Comparison of ENCODE assay signal across 21 cellular contexts in the genomic region with DNA sequence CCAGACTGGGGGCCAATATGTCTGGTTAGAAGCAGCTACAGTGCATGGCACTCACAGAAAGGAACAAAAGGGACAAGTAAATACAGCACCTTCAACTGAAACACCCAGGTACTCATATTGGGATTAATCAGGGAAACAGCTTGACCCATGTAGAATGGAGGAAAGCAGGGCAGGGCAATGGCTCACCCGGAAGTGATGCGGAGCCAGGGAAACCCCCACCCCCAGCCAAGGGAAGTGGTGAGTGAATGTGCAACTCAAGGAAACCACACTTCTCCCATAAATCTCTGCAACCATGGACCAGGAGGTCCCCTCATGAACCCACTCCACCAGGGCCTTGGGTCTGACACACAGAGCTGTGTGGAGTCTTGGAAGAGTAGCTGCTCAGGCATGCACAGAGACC.
DNase-seq lines count a peak whose midpoint lies in the region; ATAC-seq and TF ChIP-seq lines count a peak whose summit lies in the region.
"Had no signal": no experiment of that assay in that cellular context is flagged by ENCODE, and none has a peak within 500 bp of the region (broad histone marks: within the 10 kb centered on the region; RNA-seq: fewer than 3 reads in every experiment).

No MANE protein-coding gene starts in this region.

- H3K36me3 Mint-ChIP-seq in activated CD4-positive, alpha-beta T cell treated with anti-CD3 and anti-CD28 coated beads, Interleukin-2, amount 10 ng/mL, durations not matched to agents 24 days and 14 days (ENCODE audit: low read depth) = no peaks in the 10 kb centered on the region
- H3K36me3 Mint-ChIP-seq in activated CD8-positive, alpha-beta T cell treated with anti-CD3 and anti-CD28 coated beads, Interleukin-2, amount 10 ng/mL, durations not matched to agents 7 days and 5 days (ENCODE audit: low read depth) = peaks cover 4% of the 10 kb centered on the region

- CTCF ChIA-PET in activated CD8-positive, alpha-beta T cell treated with anti-CD3 and anti-CD28 coated beads, Interleukin-2, amount 10 ng/mL, durations not matched to agents 7 days and 5 days (lab: Charles Lee) = no interaction called here

- no peak overlapping the region for H3K4me3 Mint-ChIP-seq in activated CD4-positive, alpha-beta T cell treated with anti-CD3 and anti-CD28 coated beads, Interleukin-2, amount 10 ng/mL, durations not matched to agents 24 days and 14 days
- no peak overlapping the region for H3K4me3 Mint-ChIP-seq in activated CD8-positive, alpha-beta T cell treated with anti-CD3 and anti-CD28 coated beads, Interleukin-2, amount 10 ng/mL, durations not matched to agents 7 days and 5 days
- H3K4me3 Mint-ChIP-seq: dendritic cell treated with granulocyte-macrophage colony-stimulating factor and Interleukin-4, amounts not matched to agents 40 ng/mL and 50 ng/mL, for 4 days; IgD-negative memory B cell had no signal

- H3K9me3 Mint-ChIP-seq in activated CD4-positive, alpha-beta T cell treated with anti-CD3 and anti-CD28 coated beads, Interleukin-2, amount 10 ng/mL, durations not matched to agents 24 days and 14 days = peaks cover 20% of the 10 kb centered on the region
- peaks cover 11% of the 10 kb centered on the region for H3K9me3 Mint-ChIP-seq in activated CD8-positive, alpha-beta T cell treated with anti-CD3 and anti-CD28 coated beads, Interleukin-2, amount 10 ng/mL, durations not matched to agents 7 days and 5 days (ENCODE audit: insufficient read depth)

- peaks cover 19% of the 10 kb centered on the region for H3K27me3 Mint-ChIP-seq in activated CD4-positive, alpha-beta T cell treated with anti-CD3 and anti-CD28 coated beads, Interleukin-2, amount 10 ng/mL, durations not matched to agents 24 days and 14 days
- peaks cover 29% of the 10 kb centered on the region for H3K27me3 Mint-ChIP-seq in activated CD8-positive, alpha-beta T cell treated with anti-CD3 and anti-CD28 coated beads, Interleukin-2, amount 10 ng/mL, durations not matched to agents 7 days and 5 days (ENCODE audit: low read depth)

- ATAC-seq in activated CD8-positive, alpha-beta T cell treated with anti-CD3 and anti-CD28 coated beads, Interleukin-2, amount 10 ng/mL, durations not matched to agents 7 days and 5 days = no peak
- ATAC-seq in GM18505 (IDR thresholded peaks at IDR 0.05; ENCODE audit: unreplicated experiment) = no peak
- ATAC-seq in GM18909 (IDR thresholded peaks at IDR 0.05; ENCODE audit: poor library complexity, unreplicated experiment) = no peak
- ATAC-seq in HG02678 (IDR thresholded peaks at IDR 0.05; ENCODE audit: unreplicated experiment) = no peak
- ATAC-seq: Panc1 had no signal

- no peaks in the 10 kb centered on the region for H3K4me1 Mint-ChIP-seq in activated CD4-positive, alpha-beta T cell treated with anti-CD3 and anti-CD28 coated beads, Interleukin-2, amount 10 ng/mL, durations not matched to agents 24 days and 14 days
- H3K4me1 Mint-ChIP-seq in activated CD8-positive, alpha-beta T cell treated with anti-CD3 and anti-CD28 coated beads, Interleukin-2, amount 10 ng/mL, durations not matched to agents 7 days and 5 days (ENCODE audit: low read depth) = peaks cover 10% of the 10 kb centered on the region

- intact Hi-C loops in activated CD4-positive, alpha-beta T cell treated with anti-CD3 and anti-CD28 coated beads, Interleukin-2, amount 10 ng/mL, durations not matched to agents 24 days and 14 days (cut with micrococcal nuclease) = no loop called here

- DNase-seq in activated CD4-positive, alpha-beta T cell treated with anti-CD3 and anti-CD28 coated beads, Interleukin-2, amount 10 ng/mL, durations not matched to agents 24 days and 14 days = peak; percentile 73
- DNase-seq in activated CD4-positive, alpha-beta T cell treated with anti-CD3 and anti-CD28 coated beads, Interleukin-2, amount 50 U/mL, for 4 hours = no peak
- DNase-seq in GM19238 (ENCODE audit: insufficient read length, low spot score) = peak; percentile 10
- peak; percentile 26 for DNase-seq in activated CD8-positive, alpha-beta T cell treated with anti-CD3 and anti-CD28 coated beads, Interleukin-2, amount 10 ng/mL, durations not matched to agents 7 days and 5 days
- peak in 2 of 3 donors; percentile 3 to 10 for DNase-seq in stimulated activated CD4-positive, alpha-beta T cell treated with anti-CD3 and anti-CD28 coated beads, TNF-alpha, amount 100 ng/mL, for 48 hours (ENCODE audit: low read depth in 3 of 3)
- DNase-seq: BE2C, Calu3, foreskin fibroblast, islet precursor cell, mammary epithelial cell, MG63, NCI-H187, NCI-H774, occipital lobe, retina had no signal

- TF ChIP-seq POLR2A in GM18505 (IDR thresholded peaks at IDR 0.05; ENCODE audit: borderline replicate concordance, extremely low read depth, insufficient read depth, insufficient read length) = no peak

- H3K27ac Mint-ChIP-seq in activated CD4-positive, alpha-beta T cell treated with anti-CD3 and anti-CD28 coated beads, Interleukin-2, amount 10 ng/mL, durations not matched to agents 24 days and 14 days = no peak overlapping the region
- no peak overlapping the region for H3K27ac Mint-ChIP-seq in activated CD8-positive, alpha-beta T cell treated with anti-CD3 and anti-CD28 coated beads, Interleukin-2, amount 10 ng/mL, durations not matched to agents 7 days and 5 days
- H3K27ac Mint-ChIP-seq: dendritic cell treated with granulocyte-macrophage colony-stimulating factor and Interleukin-4, amounts not matched to agents 40 ng/mL and 50 ng/mL, for 4 days; IgD-negative memory B cell had no signal

- POLR2A ChIA-PET in activated CD8-positive, alpha-beta T cell treated with anti-CD3 and anti-CD28 coated beads, Interleukin-2, amount 10 ng/mL, durations not matched to agents 7 days and 5 days (lab: Charles Lee) = no interaction called here

Comparison
In these comparisons a context has a peak if more than half of its experiments do, and no peak if none do; other contexts are left out.
1. DNase-seq: peak in activated CD4-positive, alpha-beta T cell treated with anti-CD3 and anti-CD28 coated beads, Interleukin-2, amount 10 ng/mL, durations not matched to agents 24 days and 14 days (single experiment), GM19238 (single experiment), activated CD8-positive, alpha-beta T cell treated with anti-CD3 and anti-CD28 coated beads, Interleukin-2, amount 10 ng/mL, durations not matched to agents 7 days and 5 days (single experiment) and stimulated activated CD4-positive, alpha-beta T cell treated with anti-CD3 and anti-CD28 coated beads, TNF-alpha, amount 100 ng/mL, for 48 hours (2 of 3); none in activated CD4-positive, alpha-beta T cell treated with anti-CD3 and anti-CD28 coated beads, Interleukin-2, amount 50 U/mL, for 4 hours (0 of 2).